ENCODE assay signal across 8 cellular contexts in the genomic region with DNA sequence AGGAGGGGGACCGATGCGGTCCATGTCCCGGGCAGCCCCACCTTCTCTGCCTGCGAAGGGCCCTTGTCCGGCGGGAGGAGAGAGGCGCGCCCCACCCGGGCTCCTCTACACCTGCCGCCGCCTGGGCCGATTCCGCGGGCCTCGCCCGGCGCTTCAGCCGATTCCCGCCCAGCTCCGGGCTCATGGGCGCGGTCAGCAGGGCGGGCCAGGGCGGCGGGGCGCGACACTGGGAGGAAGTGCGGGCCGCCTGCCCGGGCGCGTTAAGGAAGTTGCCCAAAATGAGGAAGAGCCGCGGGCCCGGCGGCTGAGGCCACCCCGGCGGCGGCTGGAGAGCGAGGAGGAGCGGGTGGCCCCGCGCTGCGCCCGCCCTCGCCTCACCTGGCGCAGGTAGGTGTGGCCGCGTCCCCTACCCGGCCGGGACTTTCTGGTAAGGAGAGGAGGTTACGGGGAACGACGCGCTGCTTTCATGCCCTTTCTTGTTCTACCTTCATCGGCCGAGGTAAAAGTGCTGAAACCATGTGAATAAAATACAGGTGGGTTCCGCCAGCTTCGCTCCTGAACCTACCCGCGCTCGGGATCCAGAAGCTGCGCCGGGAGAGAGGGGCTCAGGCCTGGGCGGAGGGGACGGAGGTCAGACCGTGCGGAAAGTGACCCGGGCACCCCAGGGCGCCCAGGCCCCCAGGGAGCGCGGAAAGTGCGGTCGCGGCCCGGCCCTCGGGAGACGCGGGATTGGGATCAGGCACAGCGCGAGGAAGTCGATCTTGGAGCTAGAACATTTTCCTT. TPM values are rescaled to one million over a fixed set of nuclear protein-coding genes. Genes with fewer than 3 reads are reported as not detected.
DNase-seq lines count a peak whose midpoint lies in the region; ATAC-seq and TF ChIP-seq lines count a peak whose summit lies in the region.

A gene (plus strand): TSS at position 313 of the 783 bp plus-strand sequence. CDS start 42,080 bp downstream, outside the sequence.

- no peak for DNase-seq in CD4-positive, alpha-beta memory T cell
- no peak for DNase-seq in neural crest cell (ENCODE audit: low read depth, low spot score)
- no peak for DNase-seq in HK-2 (ENCODE audit: unreplicated experiment)
- DNase-seq in AG08396 (ENCODE audit: low spot score), result no peak

- POLR2A ChIA-PET in CD4-positive, alpha-beta memory T cell (lab: Charles Lee; ENCODE audit: partially characterized antibody), result no interaction called here

- H3K4me1 ChIP-seq in CD4-positive, alpha-beta memory T cell (ENCODE audit: insufficient read depth, low read length), result no peaks in the 10 kb centered on the region
- peaks cover 4 to 6% of the 10 kb centered on the region in 2 donors for H3K4me1 ChIP-seq in esophagus (ENCODE audit: control insufficient read depth in 2 of 2, insufficient read depth in 2 of 2, low read length in 1 of 2)

- no peak within 1 kb of the TSS for H3K27ac Mint-ChIP-seq in CD4-positive, alpha-beta memory T cell
- no peak within 1 kb of the TSS for H3K27ac Mint-ChIP-seq in neural crest cell (ENCODE audit: unreplicated experiment)

- WGBS in esophagus, 2 donors, result 2% methylated on average over 80 to 82 of the region's 82 CpGs

- TF ChIP-seq CTCF in neural crest cell (conservative IDR thresholded peaks at IDR 0.05), result peak; percentile 7

- intact Hi-C loops in CD4-positive, alpha-beta memory T cell (cut with micrococcal nuclease), result no loop called here

- H3K9me3 ChIP-seq in CD4-positive, alpha-beta memory T cell (ENCODE audit: control insufficient read depth in 1 of 2, low read length in 2 of 2), result no peaks in the 10 kb centered on the region
- no peaks in the 10 kb centered on the region for H3K9me3 ChIP-seq in esophagus (ENCODE audit: control insufficient read depth in 2 of 2, insufficient read depth in 1 of 2, low read depth in 1 of 2, low read length in 1 of 2)

- H3K36me3 ChIP-seq in CD4-positive, alpha-beta memory T cell (ENCODE audit: insufficient read depth, low read length), result no peaks in the 10 kb centered on the region
- no peaks in the 10 kb centered on the region for H3K36me3 ChIP-seq in esophagus (ENCODE audit: control insufficient read depth in 2 of 2, insufficient read depth in 2 of 2, low read length in 1 of 2)

- CTCF ChIA-PET in CD4-positive, alpha-beta memory T cell (lab: Charles Lee; ENCODE audit: partially characterized antibody), result interaction anchor here (0.6 kb wide), 1 partner anchor 885 kb away, joined by 3 read pairs; no protein-coding TSS in a partner anchor

- ATAC-seq in GM19023 (IDR thresholded peaks at IDR 0.05; ENCODE audit: unreplicated experiment), result peak; percentile 47
- peak; percentile 38 for ATAC-seq in HG03457 (IDR thresholded peaks at IDR 0.05; ENCODE audit: unreplicated experiment)

- H3K27me3 ChIP-seq in CD4-positive, alpha-beta memory T cell (ENCODE audit: insufficient read depth, low read length), result peaks cover 5% of the 10 kb centered on the region
- H3K27me3 ChIP-seq in esophagus (ENCODE audit: control insufficient read depth in 1 of 2, insufficient read depth in 2 of 2, low read length in 2 of 2), result peaks cover 0 to 4% of the 10 kb centered on the region in 2 donors

- peaks cover 52 to 54% of the 10 kb centered on the region in 2 donors for H3K27me3 Mint-ChIP-seq in CD4-positive, alpha-beta memory T cell
- H3K27me3 Mint-ChIP-seq in neural crest cell (ENCODE audit: low read depth), result peaks cover 84% of the 10 kb centered on the region

- TF ChIP-seq POLR2A in Raji (IDR thresholded peaks at IDR 0.05; ENCODE audit: insufficient read depth, low read depth, low read length), result peak; percentile 70

- H3K9me3 Mint-ChIP-seq in CD4-positive, alpha-beta memory T cell, result no peaks in the 10 kb centered on the region
- no peaks in the 10 kb centered on the region for H3K9me3 Mint-ChIP-seq in neural crest cell

- H3K27ac ChIP-seq in CD4-positive, alpha-beta memory T cell (ENCODE audit: low read depth, low read length), result no peak within 1 kb of the TSS
- H3K27ac ChIP-seq in esophagus (ENCODE audit: low read depth in 2 of 2, low read length in 1 of 2), result peak within 1 kb of the TSS; percentile 77 to 87

- H3K4me3 ChIP-seq in CD4-positive, alpha-beta memory T cell (ENCODE audit: low read length in 2 of 2), result no peak within 1 kb of the TSS
- H3K4me3 ChIP-seq in esophagus (ENCODE audit: low read depth in 1 of 2, low read length in 2 of 2), result peak within 1 kb of the TSS; percentile 63 to 83

- H3K36me3 Mint-ChIP-seq in CD4-positive, alpha-beta memory T cell, result no peaks in the 10 kb centered on the region
- peaks cover 4% of the 10 kb centered on the region for H3K36me3 Mint-ChIP-seq in neural crest cell (ENCODE audit: low read depth)

- H3K4me3 Mint-ChIP-seq in CD4-positive, alpha-beta memory T cell, result peak within 1 kb of the TSS in 5 of 8 donors; percentile 26 to 58 (median 50)
- peak within 1 kb of the TSS; percentile 70 for H3K4me3 Mint-ChIP-seq in neural crest cell

- H3K4me1 Mint-ChIP-seq in CD4-positive, alpha-beta memory T cell, result peaks cover 0 to 10% (median 3%) of the 10 kb centered on the region in 4 donors
- peaks cover 5% of the 10 kb centered on the region for H3K4me1 Mint-ChIP-seq in neural crest cell

RNA-seq across cellular contexts. Expression of the gene that starts here (rescaled TPM):
- total RNA-seq in CD4-positive, alpha-beta memory T cell, result under 1 TPM; 0.76 to 0.80 TPM
- 1 to 10 TPM in 1 of 2 donors, under 1 TPM in 1; 0.08 to 1.9 TPM for polyA plus RNA-seq in CD4-positive, alpha-beta memory T cell
- polyA plus RNA-seq in esophagus, result 10 to 100 TPM; 12.0 to 16.5 TPM
- total RNA-seq in neural crest cell, result 0.98 and 1.4 TPM in 2 replicates

Comparison
In these comparisons a context has a peak if more than half of its experiments do, and no peak if none do; other contexts are left out.
1. RNA of the gene that starts here (polyA plus RNA-seq): 12.0 to 16.5 TPM in esophagus; 0.08 to 1.9 TPM in CD4-positive, alpha-beta memory T cell; every median in the first group is over 4 times any median in the second.
2. H3K4me3 ChIP-seq: peak in esophagus (2 of 2); none in CD4-positive, alpha-beta memory T cell (0 of 2).